Comparison of ENCODE assay signal across 1 cellular context in genomic region chr6:31829633-31830492, GRCh38.
TF ChIP-seq lines count a peak whose summit lies in the region.

No MANE protein-coding gene starts in this region.

TF ChIP-seq in HEK293, 187 proteins besides CTCF, POLR2A, EP300 and RAD21 (continued from another document):
- TF ChIP-seq PRDM10 (tag by site-specific recombination; IDR thresholded peaks at IDR 0.05), result peak; percentile 97
- no peak for TF ChIP-seq SETDB1 (IDR thresholded peaks at IDR 0.05; ENCODE audit: insufficient read length, low read length)
- no peak for TF ChIP-seq ZNF155 (tag by site-specific recombination; IDR thresholded peaks at IDR 0.05)
- peak; percentile 86; the same call in 1 of the 2 replicates for TF ChIP-seq ZNF2 (tag by site-specific recombination; IDR thresholded peaks at IDR 0.05)
- no peak for TF ChIP-seq BCL6B (tag by site-specific recombination; IDR thresholded peaks at IDR 0.05)
- TF ChIP-seq ZNF580 (tag by site-specific recombination; IDR thresholded peaks at IDR 0.05), result 0 out of 2 replicates have a peak, but pooled peaks have one; percentile 15
- no peak for TF ChIP-seq ZNF600 (tag by site-specific recombination; IDR thresholded peaks at IDR 0.05)
- no peak for TF ChIP-seq ZBTB7A (tag by site-specific recombination; IDR thresholded peaks at IDR 0.05; ENCODE audit: low read depth)
- TF ChIP-seq KLF17 (tag by site-specific recombination; IDR thresholded peaks at IDR 0.05), result peak; percentile 23; the same call in 1 of the 2 replicates
- peak; percentile 94 for TF ChIP-seq BCL11B (tag by site-specific recombination; IDR thresholded peaks at IDR 0.05; ENCODE audit: low read depth)
- no peak for TF ChIP-seq ZNF133 (tag by site-specific recombination; IDR thresholded peaks at IDR 0.05)
- TF ChIP-seq HOXA7 (CRISPR knock-in tag; IDR thresholded peaks at IDR 0.05; ENCODE audit: borderline replicate concordance), result no peak
- TF ChIP-seq ZNF239 (tag by site-specific recombination; IDR thresholded peaks at IDR 0.05), result no peak
- TF ChIP-seq ZSCAN30 (tag by site-specific recombination; IDR thresholded peaks at IDR 0.05), result no peak
- no peak for TF ChIP-seq ZNF211 (tag by site-specific recombination; IDR thresholded peaks at IDR 0.05; ENCODE audit: low read depth)
- TF ChIP-seq ZNF114 (tag by site-specific recombination; IDR thresholded peaks at IDR 0.05), result no peak
- TF ChIP-seq ZNF416 (tag by site-specific recombination; IDR thresholded peaks at IDR 0.05), result no peak
- peak; percentile 33; the same call in 1 of the 2 replicates for TF ChIP-seq HIC1 (tag by site-specific recombination; IDR thresholded peaks at IDR 0.05)
- TF ChIP-seq ZBTB49 (tag by site-specific recombination; IDR thresholded peaks at IDR 0.05; ENCODE audit: low read depth), result no peak
- TF ChIP-seq RBAK (tag by site-specific recombination; IDR thresholded peaks at IDR 0.05), result no peak
- no peak for TF ChIP-seq ZNF549 (tag by site-specific recombination; IDR thresholded peaks at IDR 0.05)
- TF ChIP-seq SP7 (tag by site-specific recombination; IDR thresholded peaks at IDR 0.05), result peak; percentile 68; the same call in 1 of the 2 replicates
- no peak for TF ChIP-seq ZNF677 (tag by site-specific recombination; IDR thresholded peaks at IDR 0.05)
- peak; percentile 48 for TF ChIP-seq ZNF629 (tag by site-specific recombination; IDR thresholded peaks at IDR 0.05)
- no peak for TF ChIP-seq ZNF398 (tag by site-specific recombination; IDR thresholded peaks at IDR 0.05)
- TF ChIP-seq PRDM2 (tag by site-specific recombination; IDR thresholded peaks at IDR 0.05; ENCODE audit: borderline replicate concordance), result no peak
- TF ChIP-seq ZNF350 (tag by site-specific recombination; IDR thresholded peaks at IDR 0.05), result no peak
- peak; percentile 93 for TF ChIP-seq ZNF654 (tag by site-specific recombination; IDR thresholded peaks at IDR 0.05; ENCODE audit: low read depth)
- TF ChIP-seq BCL11A (tag by site-specific recombination; IDR thresholded peaks at IDR 0.05; ENCODE audit: low read depth), result 0 out of 2 replicates have a peak, but pooled peaks have one; percentile 51
- no peak for TF ChIP-seq ZNF175 (tag by site-specific recombination; IDR thresholded peaks at IDR 0.05)
